ENCODE assay signal across 8 cellular contexts in the genomic region with DNA sequence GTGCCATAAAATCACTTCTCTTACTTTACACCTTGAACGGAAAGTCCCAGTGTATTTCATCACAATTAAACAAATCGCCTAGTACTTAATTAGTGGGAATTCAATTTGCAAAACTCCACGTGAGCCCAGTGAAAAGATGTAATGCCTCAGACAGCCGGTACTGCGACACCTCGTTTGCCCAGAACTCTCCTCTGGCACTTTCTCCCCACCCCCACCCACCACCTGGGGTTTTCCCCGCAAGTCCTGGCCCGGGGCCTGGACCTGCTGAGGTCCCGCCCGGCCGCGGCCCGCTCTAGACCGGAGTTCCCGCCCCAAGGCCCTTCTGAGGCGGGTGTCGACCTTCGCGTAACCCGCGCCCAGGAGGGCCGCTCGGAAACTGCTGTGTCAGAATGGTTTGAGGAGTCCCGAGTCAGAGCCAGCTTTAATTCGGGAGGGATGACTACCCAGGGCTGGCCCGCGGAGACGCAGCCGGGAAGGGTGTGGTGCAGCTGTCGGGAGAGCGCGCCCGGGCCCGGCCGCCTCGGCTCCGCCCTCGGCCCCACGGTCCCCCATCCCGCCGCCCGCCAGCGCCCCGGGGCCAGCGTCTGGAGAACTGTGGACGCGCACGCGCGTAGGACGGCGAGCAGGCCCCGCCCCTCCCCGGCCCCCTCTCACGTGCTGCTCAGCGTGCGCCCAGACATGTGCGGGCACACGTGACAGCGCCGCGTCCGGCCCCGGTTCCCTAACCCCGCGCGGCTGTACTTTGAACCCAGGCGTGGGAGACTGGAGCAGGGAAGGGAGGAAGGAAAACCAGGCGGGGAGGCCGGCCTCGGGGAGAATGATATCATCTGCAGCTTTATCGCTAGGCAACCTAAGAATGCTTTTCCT. TPM values are rescaled to one million over a fixed set of nuclear protein-coding genes. Genes with fewer than 3 reads are reported as not detected.
DNase-seq lines count a peak whose midpoint lies in the region; ATAC-seq and TF ChIP-seq lines count a peak whose summit lies in the region.

No MANE protein-coding gene starts in this region.

- H4K20me1 ChIP-seq in DND-41 (ENCODE audit: insufficient read depth, low read length): no peaks in the 10 kb centered on the region
- H4K20me1 ChIP-seq in SK-N-SH (ENCODE audit: insufficient read depth): no peaks in the 10 kb centered on the region

- peak; percentile 92 for ATAC-seq in DND-41 (ENCODE audit: insufficient read depth, low read depth)
- ATAC-seq in GM21526 (IDR thresholded peaks at IDR 0.05; ENCODE audit: low FRiP score, unreplicated experiment): peak; percentile 79
- peak; percentile 95 for ATAC-seq in Right ventricle myocardium superior (ENCODE audit: poor library complexity)

- H3K9ac ChIP-seq in DND-41 (ENCODE audit: low read depth, low read length): peak overlapping the region; percentile 49
- H3K9ac ChIP-seq in SK-N-SH: peak overlapping the region; percentile 75

- H3K79me2 ChIP-seq in DND-41 (ENCODE audit: insufficient read depth, low read length): no peaks in the 10 kb centered on the region
- no peaks in the 10 kb centered on the region for H3K79me2 ChIP-seq in SK-N-SH (ENCODE audit: insufficient read depth)

- no peak overlapping the region; the same call in 1 of the 2 replicates for H3K27ac ChIP-seq in DND-41 (ENCODE audit: low read length)
- H3K27ac ChIP-seq in SK-N-SH (ENCODE audit: low read depth in 2 of 2, low read length in 1 of 2): peak overlapping the region; percentile 51 to 82
- peak overlapping the region; percentile 89 to 96 for H3K27ac ChIP-seq in ovary
- peak overlapping the region; percentile 96 to 99 (median 98) for H3K27ac ChIP-seq in thyroid gland

- H3K4me2 ChIP-seq in DND-41 (ENCODE audit: insufficient read depth, low read length): peak overlapping the region; percentile 78
- peak overlapping the region; percentile 70 for H3K4me2 ChIP-seq in SK-N-SH

- DNase-seq in DND-41 (peak; percentile 86), HuH-7.5 (ENCODE audit: low spot score) (peak; percentile 78), SK-N-SH (peak; percentile 99), Right ventricle myocardium superior (peak; percentile 96), ovary (peak; percentile 97 to 98 (median 98)), thyroid gland (peak; percentile 95 to 96)
- peak; percentile 51 for DNase-seq in activated naive CD8-positive, alpha-beta T cell treated with anti-CD3 and anti-CD28 coated beads, Interleukin-2, amount 50 U/mL, for 16 hours (ENCODE audit: low read depth, low spot score)

- no peaks in the 10 kb centered on the region for H3K9me3 ChIP-seq in DND-41 (ENCODE audit: insufficient read depth, low read length, severe bottlenecking)
- H3K9me3 ChIP-seq in SK-N-SH: no peaks in the 10 kb centered on the region
- H3K9me3 ChIP-seq in ovary: no peaks in the 10 kb centered on the region
- H3K9me3 ChIP-seq in thyroid gland: no peaks in the 10 kb centered on the region

- H3K36me3 ChIP-seq in DND-41 (ENCODE audit: insufficient read depth, low read length): no peaks in the 10 kb centered on the region
- no peaks in the 10 kb centered on the region for H3K36me3 ChIP-seq in SK-N-SH (replicated peaks in 1 of 2; ENCODE audit: control insufficient read depth in 1 of 2, insufficient read depth in 2 of 2, low read length in 1 of 2)
- H3K36me3 ChIP-seq in ovary: no peaks in the 10 kb centered on the region
- H3K36me3 ChIP-seq in thyroid gland: no peaks in the 10 kb centered on the region

- peak overlapping the region; percentile 72 for H2AFZ ChIP-seq in DND-41 (ENCODE audit: low read depth, low read length)
- peak overlapping the region; percentile 47; the same call in 1 of the 2 replicates for H2AFZ ChIP-seq in SK-N-SH (ENCODE audit: low read depth)

- peaks cover 4% of the 10 kb centered on the region for H3F3A ChIP-seq in SK-N-SH (replicated peaks; ENCODE audit: insufficient read depth)

- POLR2A ChIA-PET in SK-N-SH (lab: Yijun Ruan, JAX): no interaction called here

- no peak; the same call in 1 of the 2 replicates for TF ChIP-seq RAD21 in SK-N-SH (IDR thresholded peaks at IDR 0.05; ENCODE audit: low read length)

- TF ChIP-seq CTCF in DND-41 (IDR thresholded peaks at IDR 0.05; ENCODE audit: borderline replicate concordance, extremely low read depth, low read length, poor library complexity, severe bottlenecking): peak; percentile 22
- peak; percentile 33; the same call in 1 of the 2 replicates for TF ChIP-seq CTCF in SK-N-SH (IDR thresholded peaks at IDR 0.05)
- peak in 1 of 3 donors; percentile 69 for TF ChIP-seq CTCF in ovary (IDR thresholded peaks at IDR 0.05)
- TF ChIP-seq CTCF in thyroid gland (IDR thresholded peaks at IDR 0.05): peak in 4 of 6 experiments; percentile 41 to 66 (median 46)

- H3K4me3 ChIP-seq in DND-41 (ENCODE audit: low read depth in 1 of 2, low read length in 2 of 2) (peak overlapping the region; percentile 15 to 56; a peak in 3 of 4 replicates), SK-N-SH (ENCODE audit: low read depth in 2 of 2, low read length in 1 of 2) (peak overlapping the region; percentile 58 to 65), ovary (peak overlapping the region; percentile 52), thyroid gland (replicated peaks in 1 of 3) (peak overlapping the region in 2 of 3 donors; percentile 32 to 33)

- intact Hi-C loops in Right ventricle myocardium superior (cut with DNase I) (no loop called here), ovary (cut with DNase I) (loop anchor here in 1 of 4 donors (10.0 kb wide), 1 partner anchor 541 kb away; no protein-coding TSS in a partner anchor), thyroid gland (cut with DNase I) (no loop called here)

- peaks cover 21% of the 10 kb centered on the region for H3K4me1 ChIP-seq in DND-41 (ENCODE audit: insufficient read depth, low read length)
- peaks cover 2 to 12% of the 10 kb centered on the region in 2 experiments; a peak in 3 of 4 replicates for H3K4me1 ChIP-seq in SK-N-SH (ENCODE audit: control insufficient read depth in 1 of 2, insufficient read depth in 2 of 2, low read depth in 1 of 2, low read length in 1 of 2)
- no peaks in the 10 kb centered on the region for H3K4me1 ChIP-seq in ovary (ENCODE audit: insufficient read depth)
- H3K4me1 ChIP-seq in thyroid gland: peaks cover 27 to 43% of the 10 kb centered on the region in 2 donors

- 9% methylated on average over 16 of the region's 72 CpGs for WGBS in SK-N-SH (ENCODE audit: low lambda C conversion rate)
- 0 to 1% (median 1%) methylated on average over 61 to 72 of the region's 72 CpGs for WGBS in ovary, 3 donors
- WGBS in thyroid gland, 2 donors: 1 to 2% methylated on average over 20 to 42 of the region's 72 CpGs

- CTCF ChIA-PET in SK-N-SH (lab: Yijun Ruan, JAX): interaction anchor here (1.0 to 2.1 kb wide), 7 partner anchors 10 to 720 kb away, joined by 3 to 8 read pairs (median 5); a partner anchor contains a TSS

- no peaks in the 10 kb centered on the region for H3K9me2 ChIP-seq in SK-N-SH

- TF ChIP-seq POLR2A in ovary (IDR thresholded peaks at IDR 0.05) (peak; percentile 89), thyroid gland (IDR thresholded peaks at IDR 0.05) (peak; percentile 85 to 89)

- TF ChIP-seq EP300 in SK-N-SH (IDR thresholded peaks at IDR 0.05; ENCODE audit: borderline replicate concordance in 1 of 2, low read depth in 1 of 2, low read length in 1 of 2): peak in 1 of 2 experiments; percentile 39; a peak in 1 of 4 replicates
- TF ChIP-seq EP300 in ovary (IDR thresholded peaks at IDR 0.05): peak; percentile 85

- peaks cover 47% of the 10 kb centered on the region for H3K27me3 ChIP-seq in DND-41 (ENCODE audit: insufficient read depth, low read length, poor library complexity)
- no peaks in the 10 kb centered on the region for H3K27me3 ChIP-seq in SK-N-SH (ENCODE audit: insufficient read depth)
- no peaks in the 10 kb centered on the region for H3K27me3 ChIP-seq in ovary
- no peaks in the 10 kb centered on the region for H3K27me3 ChIP-seq in thyroid gland

TF ChIP-seq in SK-N-SH, 30 proteins besides CTCF, POLR2A, EP300 and RAD21 (continues in another document):
- TF ChIP-seq, protein P1, sequence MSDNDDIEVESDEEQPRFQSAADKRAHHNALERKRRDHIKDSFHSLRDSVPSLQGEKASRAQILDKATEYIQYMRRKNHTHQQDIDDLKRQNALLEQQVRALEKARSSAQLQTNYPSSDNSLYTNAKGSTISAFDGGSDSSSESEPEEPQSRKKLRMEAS (IDR thresholded peaks at IDR 0.05; ENCODE audit: low read depth): peak; percentile 99
- 0 out of 2 replicates have a peak, but pooled peaks have one; percentile 21 for TF ChIP-seq GATA2 (CRISPR knock-in tag; IDR thresholded peaks at IDR 0.05)
- TF ChIP-seq, protein P2, sequence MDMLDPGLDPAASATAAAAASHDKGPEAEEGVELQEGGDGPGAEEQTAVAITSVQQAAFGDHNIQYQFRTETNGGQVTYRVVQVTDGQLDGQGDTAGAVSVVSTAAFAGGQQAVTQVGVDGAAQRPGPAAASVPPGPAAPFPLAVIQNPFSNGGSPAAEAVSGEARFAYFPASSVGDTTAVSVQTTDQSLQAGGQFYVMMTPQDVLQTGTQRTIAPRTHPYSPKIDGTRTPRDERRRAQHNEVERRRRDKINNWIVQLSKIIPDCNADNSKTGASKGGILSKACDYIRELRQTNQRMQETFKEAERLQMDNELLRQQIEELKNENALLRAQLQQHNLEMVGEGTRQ (IDR thresholded peaks at IDR 0.05; ENCODE audit: borderline replicate concordance, low read depth, low read length): peak; percentile 61; the same call in 1 of the 2 replicates
- peak; percentile 35 for TF ChIP-seq SIN3A (IDR thresholded peaks at IDR 0.05; ENCODE audit: borderline replicate concordance, low read depth, low read length)
- TF ChIP-seq MXI1 (IDR thresholded peaks at IDR 0.05; ENCODE audit: low read depth, low read length): peak; percentile 92
- peak; percentile 9 for TF ChIP-seq CHD2 (IDR thresholded peaks at IDR 0.05; ENCODE audit: low read length, partially characterized antibody)
- TF ChIP-seq JUND (IDR thresholded peaks at IDR 0.05): 0 out of 2 replicates have a peak, but pooled peaks have one; percentile 7
- TF ChIP-seq NRF1 (IDR thresholded peaks at IDR 0.05; ENCODE audit: low read depth, low read length): peak; percentile 71
- TF ChIP-seq FOSL2 (IDR thresholded peaks at IDR 0.05; ENCODE audit: borderline replicate concordance, low read depth): no peak
- TF ChIP-seq TCF12 (IDR thresholded peaks at IDR 0.05): peak; percentile 20
- TF ChIP-seq ELF1 (IDR thresholded peaks at IDR 0.05): no peak
- TF ChIP-seq TAF1 (IDR thresholded peaks at IDR 0.05; ENCODE audit: borderline replicate concordance, low read depth, low read length): peak; percentile 18; the same call in 1 of the 2 replicates
- no peak for TF ChIP-seq SMC3 (IDR thresholded peaks at IDR 0.05; ENCODE audit: low read depth, low read length)
- TF ChIP-seq TEAD4 (IDR thresholded peaks at IDR 0.05; ENCODE audit: borderline replicate concordance, insufficient read depth): no peak

RNA-seq across cellular contexts. Expression of a gene that starts 10.8 kb away (rescaled TPM):
- polyA plus RNA-seq in SK-N-SH (2012; rRNA removed): 12.8 and 16.1 TPM in 2 replicates
- polyA plus RNA-seq in SK-N-SH (2012; cell fraction: cytosol; rRNA removed): 11.9 and 14.0 TPM in 2 replicates
- 58.3 and 79.5 TPM in 2 replicates for polyA plus RNA-seq in SK-N-SH (2012; cell fraction: nucleus; rRNA removed)
- 39.1 TPM for total RNA-seq in Right ventricle myocardium superior
- total RNA-seq in ovary: 10 to 100 TPM in 6 of 7 donors, 1 to 10 TPM in 1; 6.6 to 42.8 (median 31.8) TPM
- 10 to 100 TPM in 1 of 2 donors, 1 to 10 TPM in 1; 4.2 to 25.9 TPM for polyA plus RNA-seq in ovary
- 10 to 100 TPM; 32.6 to 67.4 (median 34.3) TPM for total RNA-seq in thyroid gland
